In the genomic region with DNA sequence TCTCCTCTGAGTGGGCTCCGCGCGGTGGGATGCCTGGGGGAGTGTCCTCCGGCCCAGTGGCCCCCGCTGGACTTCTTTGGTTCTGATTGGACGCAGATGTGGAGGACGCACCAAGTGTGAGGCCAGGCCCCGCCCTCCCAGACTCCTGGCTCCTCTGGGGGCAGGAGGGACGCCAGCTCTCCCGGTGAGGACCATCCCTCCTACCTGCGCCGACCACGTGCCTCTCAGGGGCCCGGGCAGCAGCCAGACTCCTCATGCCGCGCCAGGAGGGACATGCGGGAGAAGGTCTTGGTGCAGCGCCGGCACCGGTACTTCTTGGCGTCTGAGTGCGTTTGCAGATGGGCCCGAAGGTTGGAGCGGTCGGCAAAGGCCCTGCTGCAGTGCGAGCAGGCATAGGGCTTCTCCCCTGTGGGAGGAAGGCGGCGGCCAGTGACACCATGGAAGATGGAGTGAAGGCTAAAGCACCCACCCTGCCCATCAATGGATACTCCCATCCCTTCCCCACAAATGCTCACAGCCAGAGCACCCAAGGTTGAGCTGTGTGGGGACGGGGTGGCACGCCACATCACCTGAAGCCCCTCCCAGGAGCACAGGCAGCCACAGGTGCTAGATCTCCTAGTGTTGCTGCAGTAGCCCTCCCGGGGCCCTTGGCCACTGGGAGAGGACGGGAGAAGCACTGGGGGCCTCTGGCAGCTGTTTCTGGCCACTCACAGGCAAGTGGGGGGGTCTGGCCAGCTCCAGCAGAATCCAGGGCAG, we compare ENCODE assay signal across 1 cellular context.
A peak's percentile ranks its signal among the peaks of the same experiment; 100 is the strongest.
TF ChIP-seq lines count a peak whose summit lies in the region.

No MANE protein-coding gene starts in this region.

TF ChIP-seq in HepG2, 621 proteins besides CTCF, POLR2A, EP300 and RAD21 (continued from another document and continues in another):
- TF ChIP-seq ATF6 (CRISPR knock-in tag; conservative IDR thresholded peaks at IDR 0.05) (no peak), KDM2A (CRISPR knock-in tag; IDR thresholded peaks at IDR 0.05; ENCODE audit: borderline replicate concordance, low read depth) (peak; percentile 38; the same call in 1 of the 2 replicates), ZNF484 (CRISPR knock-in tag; IDR thresholded peaks at IDR 0.05; ENCODE audit: borderline replicate concordance, low read depth) (no peak), YY1 (IDR thresholded peaks at IDR 0.05; ENCODE audit: insufficient read depth, insufficient replicate concordance, low read depth, low read length) (no peak), HDAC6 (IDR thresholded peaks at IDR 0.05; ENCODE audit: low read depth, low read length) (no peak), BORCS8-MEF2B (CRISPR knock-in tag; IDR thresholded peaks at IDR 0.05) (peak; percentile 26; the same call in 1 of the 2 replicates), SMAD9 (CRISPR knock-in tag; IDR thresholded peaks at IDR 0.05) (no peak), ZNF160 (CRISPR knock-in tag; IDR thresholded peaks at IDR 0.05) (no peak), FOXC1 (CRISPR knock-in tag; IDR thresholded peaks at IDR 0.05; ENCODE audit: borderline replicate concordance) (no peak), ZNF709 (CRISPR knock-in tag; IDR thresholded peaks at IDR 0.05) (peak; percentile 61; the same call in 1 of the 2 replicates), CENPX (CRISPR knock-in tag; IDR thresholded peaks at IDR 0.05) (no peak), MAZ (IDR thresholded peaks at IDR 0.05; ENCODE audit: borderline replicate concordance, low read depth, low read length) (no peak), MAZ (CRISPR knock-in tag; IDR thresholded peaks at IDR 0.05; ENCODE audit: low read depth) (no peak), HIC2 (CRISPR knock-in tag; IDR thresholded peaks at IDR 0.05; ENCODE audit: low read depth) (no peak), ZMYM3 (CRISPR knock-in tag; IDR thresholded peaks at IDR 0.05) (no peak), REL (CRISPR knock-in tag; conservative IDR thresholded peaks at IDR 0.05) (no peak), PHF21A (CRISPR knock-in tag; IDR thresholded peaks at IDR 0.05) (no peak), ZMAT3 (CRISPR knock-in tag; conservative IDR thresholded peaks at IDR 0.05) (no peak), FOXP4 (CRISPR knock-in tag; IDR thresholded peaks at IDR 0.05) (no peak), ZKSCAN1 (IDR thresholded peaks at IDR 0.05; ENCODE audit: low read length) (no peak), ZNF10 (CRISPR knock-in tag; IDR thresholded peaks at IDR 0.05; ENCODE audit: borderline replicate concordance, low read depth) (no peak), HNRNPUL1 (IDR thresholded peaks at IDR 0.05; ENCODE audit: low read depth, low read length) (no peak), ZNF235 (CRISPR knock-in tag; IDR thresholded peaks at IDR 0.05; ENCODE audit: borderline replicate concordance) (no peak), ZHX2 (IDR thresholded peaks at IDR 0.05; ENCODE audit: low read depth) (no peak), ZHX2 (CRISPR knock-in tag; IDR thresholded peaks at IDR 0.05; ENCODE audit: borderline replicate concordance) (no peak), ZNF776 (CRISPR knock-in tag; IDR thresholded peaks at IDR 0.05) (peak; percentile 21; the same call in 1 of the 2 replicates), GATAD1 (CRISPR knock-in tag; IDR thresholded peaks at IDR 0.05) (no peak), MED8 (CRISPR knock-in tag; IDR thresholded peaks at IDR 0.05; ENCODE audit: insufficient replicate concordance) (peak; percentile 40), ZFP1 (CRISPR knock-in tag; IDR thresholded peaks at IDR 0.05) (no peak), ZNF576 (CRISPR knock-in tag; IDR thresholded peaks at IDR 0.05) (no peak; the same call in none of the 2 replicates), ZNF605 (CRISPR knock-in tag; IDR thresholded peaks at IDR 0.05) (no peak; the same call in 1 of the 2 replicates), ATRX (CRISPR knock-in tag; IDR thresholded peaks at IDR 0.05; ENCODE audit: borderline replicate concordance) (no peak)
- TF ChIP-seq, protein P1, sequence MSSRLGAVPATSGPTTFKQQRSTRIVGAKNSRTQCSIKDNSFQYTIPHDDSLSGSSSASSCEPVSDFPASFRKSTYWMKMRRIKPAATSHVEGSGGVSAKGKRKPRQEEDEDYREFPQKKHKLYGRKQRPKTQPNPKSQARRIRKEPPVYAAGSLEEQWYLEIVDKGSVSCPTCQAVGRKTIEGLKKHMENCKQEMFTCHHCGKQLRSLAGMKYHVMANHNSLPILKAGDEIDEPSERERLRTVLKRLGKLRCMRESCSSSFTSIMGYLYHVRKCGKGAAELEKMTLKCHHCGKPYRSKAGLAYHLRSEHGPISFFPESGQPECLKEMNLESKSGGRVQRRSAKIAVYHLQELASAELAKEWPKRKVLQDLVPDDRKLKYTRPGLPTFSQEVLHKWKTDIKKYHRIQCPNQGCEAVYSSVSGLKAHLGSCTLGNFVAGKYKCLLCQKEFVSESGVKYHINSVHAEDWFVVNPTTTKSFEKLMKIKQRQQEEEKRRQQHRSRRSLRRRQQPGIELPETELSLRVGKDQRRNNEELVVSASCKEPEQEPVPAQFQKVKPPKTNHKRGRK (CRISPR knock-in tag; IDR thresholded peaks at IDR 0.05): no peak
- TF ChIP-seq, protein P2, sequence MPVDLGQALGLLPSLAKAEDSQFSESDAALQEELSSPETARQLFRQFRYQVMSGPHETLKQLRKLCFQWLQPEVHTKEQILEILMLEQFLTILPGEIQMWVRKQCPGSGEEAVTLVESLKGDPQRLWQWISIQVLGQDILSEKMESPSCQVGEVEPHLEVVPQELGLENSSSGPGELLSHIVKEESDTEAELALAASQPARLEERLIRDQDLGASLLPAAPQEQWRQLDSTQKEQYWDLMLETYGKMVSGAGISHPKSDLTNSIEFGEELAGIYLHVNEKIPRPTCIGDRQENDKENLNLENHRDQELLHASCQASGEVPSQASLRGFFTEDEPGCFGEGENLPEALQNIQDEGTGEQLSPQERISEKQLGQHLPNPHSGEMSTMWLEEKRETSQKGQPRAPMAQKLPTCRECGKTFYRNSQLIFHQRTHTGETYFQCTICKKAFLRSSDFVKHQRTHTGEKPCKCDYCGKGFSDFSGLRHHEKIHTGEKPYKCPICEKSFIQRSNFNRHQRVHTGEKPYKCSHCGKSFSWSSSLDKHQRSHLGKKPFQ (CRISPR knock-in tag; IDR thresholded peaks at IDR 0.05; ENCODE audit: insufficient replicate concordance): no peak
- TF ChIP-seq, protein P3, sequence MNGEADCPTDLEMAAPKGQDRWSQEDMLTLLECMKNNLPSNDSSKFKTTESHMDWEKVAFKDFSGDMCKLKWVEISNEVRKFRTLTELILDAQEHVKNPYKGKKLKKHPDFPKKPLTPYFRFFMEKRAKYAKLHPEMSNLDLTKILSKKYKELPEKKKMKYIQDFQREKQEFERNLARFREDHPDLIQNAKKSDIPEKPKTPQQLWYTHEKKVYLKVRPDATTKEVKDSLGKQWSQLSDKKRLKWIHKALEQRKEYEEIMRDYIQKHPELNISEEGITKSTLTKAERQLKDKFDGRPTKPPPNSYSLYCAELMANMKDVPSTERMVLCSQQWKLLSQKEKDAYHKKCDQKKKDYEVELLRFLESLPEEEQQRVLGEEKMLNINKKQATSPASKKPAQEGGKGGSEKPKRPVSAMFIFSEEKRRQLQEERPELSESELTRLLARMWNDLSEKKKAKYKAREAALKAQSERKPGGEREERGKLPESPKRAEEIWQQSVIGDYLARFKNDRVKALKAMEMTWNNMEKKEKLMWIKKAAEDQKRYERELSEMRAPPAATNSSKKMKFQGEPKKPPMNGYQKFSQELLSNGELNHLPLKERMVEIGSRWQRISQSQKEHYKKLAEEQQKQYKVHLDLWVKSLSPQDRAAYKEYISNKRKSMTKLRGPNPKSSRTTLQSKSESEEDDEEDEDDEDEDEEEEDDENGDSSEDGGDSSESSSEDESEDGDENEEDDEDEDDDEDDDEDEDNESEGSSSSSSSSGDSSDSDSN (CRISPR knock-in tag; IDR thresholded peaks at IDR 0.05): 0 out of 2 replicates have a peak, but pooled peaks have one; percentile 0
